24 cellular contexts compared by ENCODE assay signal in the genomic region with DNA sequence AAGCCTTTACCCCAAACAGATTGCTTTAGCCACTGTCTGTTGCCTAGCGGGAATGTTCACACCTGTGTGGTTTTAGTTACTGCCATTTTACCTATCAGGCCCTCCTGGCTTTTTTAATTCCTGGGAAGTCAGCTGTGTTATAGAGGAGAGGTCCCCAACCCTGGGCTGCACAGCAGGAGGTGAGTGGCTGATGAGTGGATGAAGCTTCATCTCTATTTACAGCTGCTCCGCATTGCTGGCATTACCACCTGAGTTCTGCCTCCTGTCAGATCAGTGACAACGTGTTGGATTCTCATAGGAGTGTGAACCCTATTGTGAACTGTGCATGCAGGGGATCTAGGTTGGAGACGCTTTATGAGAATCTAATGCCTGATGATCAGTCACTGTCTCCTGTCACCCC.
A peak's percentile ranks its signal among the peaks of the same experiment; 100 is the strongest.
DNase-seq lines count a peak whose midpoint lies in the region; ATAC-seq and TF ChIP-seq lines count a peak whose summit lies in the region.
"Had no signal": no experiment of that assay in that cellular context is flagged by ENCODE, and none has a peak within 500 bp of the region (broad histone marks: within the 10 kb centered on the region; RNA-seq: fewer than 3 reads in every experiment).

No MANE protein-coding gene starts in this region.

- H3K27me3 Mint-ChIP-seq in stimulated activated naive CD8-positive, alpha-beta T cell treated with anti-CD3 and anti-CD28 coated beads, Interleukin-15, Interleukin-2, amounts not matched to agents 100 ng/mL and 50 ng/mL, for 24 hours: no peaks in the 10 kb centered on the region
- H3K27me3 Mint-ChIP-seq in stimulated activated naive CD8-positive, alpha-beta T cell treated with anti-CD3 and anti-CD28 coated beads, Interleukin-15, amount 100 ng/mL, for 72 hours: no peaks in the 10 kb centered on the region
- no peaks in the 10 kb centered on the region for H3K27me3 Mint-ChIP-seq in natural killer cell treated with Interleukin-12 subunit alpha and Interleukin-12 subunit beta and Interleukin-15 and Interleukin-18, amount 100 ng/mL, for 72 hours
- H3K27me3 Mint-ChIP-seq: activated T-helper 17 cell treated with anti-CD3 and anti-CD28 coated beads, Interleukin-2, amount 50 U/mL, for 72 hours had no signal

- TF ChIP-seq CTCF in esophagus muscularis mucosa (IDR thresholded peaks at IDR 0.05): no peak

- peaks cover 70% of the 10 kb centered on the region for H3K4me1 Mint-ChIP-seq in stimulated activated naive CD8-positive, alpha-beta T cell treated with anti-CD3 and anti-CD28 coated beads, Interleukin-15, Interleukin-2, amounts not matched to agents 100 ng/mL and 50 ng/mL, for 24 hours (ENCODE audit: low read depth)
- peaks cover 71% of the 10 kb centered on the region for H3K4me1 Mint-ChIP-seq in stimulated activated naive CD8-positive, alpha-beta T cell treated with anti-CD3 and anti-CD28 coated beads, Interleukin-15, amount 100 ng/mL, for 72 hours
- H3K4me1 Mint-ChIP-seq in natural killer cell treated with Interleukin-12 subunit alpha and Interleukin-12 subunit beta and Interleukin-15 and Interleukin-18, amount 100 ng/mL, for 72 hours (ENCODE audit: low read depth in 2 of 2): peaks cover 50% of the 10 kb centered on the region in 2 donors

- H3K27me3 ChIP-seq in esophagus muscularis mucosa: no peaks in the 10 kb centered on the region
- H3K27me3 ChIP-seq: dorsolateral prefrontal cortex, left lung, ovary, SJCRH30 had no signal

- H3K4me3 Mint-ChIP-seq in stimulated activated naive CD8-positive, alpha-beta T cell treated with anti-CD3 and anti-CD28 coated beads, Interleukin-15, Interleukin-2, amounts not matched to agents 100 ng/mL and 50 ng/mL, for 24 hours: no peak overlapping the region
- no peak overlapping the region for H3K4me3 Mint-ChIP-seq in stimulated activated naive CD8-positive, alpha-beta T cell treated with anti-CD3 and anti-CD28 coated beads, Interleukin-15, amount 100 ng/mL, for 72 hours
- H3K4me3 Mint-ChIP-seq in natural killer cell treated with Interleukin-12 subunit alpha and Interleukin-12 subunit beta and Interleukin-15 and Interleukin-18, amount 100 ng/mL, for 72 hours: no peak overlapping the region
- H3K4me3 Mint-ChIP-seq: activated T-helper 17 cell treated with anti-CD3 and anti-CD28 coated beads, Interleukin-2, amount 50 U/mL, for 72 hours; T-helper 1 cell treated with Interleukin-12 subunit alpha and Interleukin-12 subunit beta and Interleukin-4 antibody, amounts not matched to agents 30 μg/mL and 1 μg/mL, for 36 hours had no signal

- H3K36me3 ChIP-seq in esophagus muscularis mucosa: no peaks in the 10 kb centered on the region
- H3K36me3 ChIP-seq: ovary, SJCRH30, WERI-Rb-1 had no signal

- no peak overlapping the region for H3K4me3 ChIP-seq in esophagus muscularis mucosa
- H3K4me3 ChIP-seq: dorsolateral prefrontal cortex, left lung, ovary, PC-9, SJCRH30, skin epidermis had no signal

- 75% methylated on average over 4 of the region's 4 CpGs for WGBS in esophagus muscularis mucosa

- no peak for TF ChIP-seq POLR2A in esophagus muscularis mucosa (IDR thresholded peaks at IDR 0.05; ENCODE audit: low read depth)

- no peaks in the 10 kb centered on the region for H3K9me3 ChIP-seq in esophagus muscularis mucosa
- H3K9me3 ChIP-seq: left lung, ovary, SJCRH30 had no signal

- H3K36me3 Mint-ChIP-seq in stimulated activated naive CD8-positive, alpha-beta T cell treated with anti-CD3 and anti-CD28 coated beads, Interleukin-15, Interleukin-2, amounts not matched to agents 100 ng/mL and 50 ng/mL, for 24 hours (ENCODE audit: low read depth): peaks cover 60% of the 10 kb centered on the region
- peaks cover 6% of the 10 kb centered on the region for H3K36me3 Mint-ChIP-seq in natural killer cell treated with Interleukin-12 subunit alpha and Interleukin-12 subunit beta and Interleukin-15 and Interleukin-18, amount 100 ng/mL, for 72 hours

- TF ChIP-seq EP300 in esophagus muscularis mucosa (IDR thresholded peaks at IDR 0.05): no peak

- no peaks in the 10 kb centered on the region for H3K9me3 Mint-ChIP-seq in stimulated activated naive CD8-positive, alpha-beta T cell treated with anti-CD3 and anti-CD28 coated beads, Interleukin-15, Interleukin-2, amounts not matched to agents 100 ng/mL and 50 ng/mL, for 24 hours
- H3K9me3 Mint-ChIP-seq in stimulated activated naive CD8-positive, alpha-beta T cell treated with anti-CD3 and anti-CD28 coated beads, Interleukin-15, amount 100 ng/mL, for 72 hours: no peaks in the 10 kb centered on the region
- H3K9me3 Mint-ChIP-seq in natural killer cell treated with Interleukin-12 subunit alpha and Interleukin-12 subunit beta and Interleukin-15 and Interleukin-18, amount 100 ng/mL, for 72 hours: no peaks in the 10 kb centered on the region
- H3K9me3 Mint-ChIP-seq: activated T-helper 17 cell treated with anti-CD3 and anti-CD28 coated beads, Interleukin-2, amount 50 U/mL, for 72 hours; T-helper 1 cell treated with Interleukin-12 subunit alpha and Interleukin-12 subunit beta and Interleukin-4 antibody, amounts not matched to agents 30 μg/mL and 1 μg/mL, for 36 hours had no signal

- peaks cover 82 to 97% (median 92%) of the 10 kb centered on the region in 4 donors for H3K4me1 ChIP-seq in esophagus muscularis mucosa

- DNase-seq in stimulated activated naive CD8-positive, alpha-beta T cell treated with anti-CD3 and anti-CD28 coated beads, Interleukin-15, amount 100 ng/mL, for 72 hours: no peak
- DNase-seq in esophagus muscularis mucosa (ENCODE audit: extremely low spot score): no peak
- DNase-seq in natural killer cell treated with Interleukin-12 subunit alpha and Interleukin-12 subunit beta and Interleukin-15 and Interleukin-18, amount 100 ng/mL, for 72 hours (ENCODE audit: low spot score): no peak
- DNase-seq in T-helper 2 cell: no peak
- no peak for DNase-seq in NCI-H345 treated with DMSO at 0.1 percent for 48 hours (lab: John Stamatoyannopoulos, UW; ENCODE audit: unreplicated experiment)
- DNase-seq: activated CD8-positive, alpha-beta memory T cell treated with anti-CD3 and anti-CD28 coated beads for 24 hours; central memory CD4-positive, alpha-beta T cell; COR-L47; dorsolateral prefrontal cortex; erythroblast; left lung; NCI-H1436; NCI-H2171 treated with DMSO at 0.1 percent for 48 hours; NCI-H82; ovary; PC-9; SJCRH30; stimulated activated CD4-positive, alpha-beta T cell treated with anti-CD3 and anti-CD28 coated beads, Interleukin-4, amount 100 ng/mL, for 4 hours; WERI-Rb-1 had no signal

- intact Hi-C loops in esophagus muscularis mucosa (cut with DNase I): no loop called here

- H3K27ac ChIP-seq in esophagus muscularis mucosa (replicated peaks in 1 of 4): peak overlapping the region; percentile 24 to 79 (median 58)
- H3K27ac ChIP-seq: ovary, PC-9, SJCRH30, skin epidermis, WERI-Rb-1 had no signal

- ATAC-seq in stimulated activated naive CD8-positive, alpha-beta T cell treated with anti-CD3 and anti-CD28 coated beads, Interleukin-15, amount 100 ng/mL, for 72 hours: no peak
- no peak for ATAC-seq in natural killer cell treated with Interleukin-12 subunit alpha and Interleukin-12 subunit beta and Interleukin-15 and Interleukin-18, amount 100 ng/mL, for 72 hours
- ATAC-seq in HG02938 (IDR thresholded peaks at IDR 0.05; ENCODE audit: unreplicated experiment): no peak
- ATAC-seq: activated T-helper 17 cell treated with anti-CD3 and anti-CD28 coated beads, Interleukin-2, amount 50 U/mL, for 72 hours; left lung had no signal

- peak overlapping the region; percentile 63 for H3K27ac Mint-ChIP-seq in stimulated activated naive CD8-positive, alpha-beta T cell treated with anti-CD3 and anti-CD28 coated beads, Interleukin-15, Interleukin-2, amounts not matched to agents 100 ng/mL and 50 ng/mL, for 24 hours
- no peak overlapping the region for H3K27ac Mint-ChIP-seq in stimulated activated naive CD8-positive, alpha-beta T cell treated with anti-CD3 and anti-CD28 coated beads, Interleukin-15, amount 100 ng/mL, for 72 hours
- H3K27ac Mint-ChIP-seq in natural killer cell treated with Interleukin-12 subunit alpha and Interleukin-12 subunit beta and Interleukin-15 and Interleukin-18, amount 100 ng/mL, for 72 hours: peak overlapping the region; percentile 45 to 72
- H3K27ac Mint-ChIP-seq: T-helper 1 cell treated with Interleukin-12 subunit alpha and Interleukin-12 subunit beta and Interleukin-4 antibody, amounts not matched to agents 30 μg/mL and 1 μg/mL, for 36 hours had no signal

Comparison
In these comparisons a context has a peak if more than half of its experiments do, and no peak if none do; other contexts are left out.
1. H3K27ac Mint-ChIP-seq: peak in stimulated activated naive CD8-positive, alpha-beta T cell treated with anti-CD3 and anti-CD28 coated beads, Interleukin-15, Interleukin-2, amounts not matched to agents 100 ng/mL and 50 ng/mL, for 24 hours (single experiment) and natural killer cell treated with Interleukin-12 subunit alpha and Interleukin-12 subunit beta and Interleukin-15 and Interleukin-18, amount 100 ng/mL, for 72 hours (2 of 2); none in stimulated activated naive CD8-positive, alpha-beta T cell treated with anti-CD3 and anti-CD28 coated beads, Interleukin-15, amount 100 ng/mL, for 72 hours (0 of 2).